17 cellular contexts compared by ENCODE assay signal in genomic region chr16:24049113-24049512, GRCh38.
DNase-seq lines count a peak whose midpoint lies in the region; ATAC-seq, FAIRE-seq and TF ChIP-seq lines count a peak whose summit lies in the region.
"Had no signal": no experiment of that assay in that cellular context is flagged by ENCODE, and none has a peak within 500 bp of the region (broad histone marks: within the 10 kb centered on the region; RNA-seq: fewer than 3 reads in every experiment).

No MANE protein-coding gene starts in this region.

- no peak overlapping the region for H3K9ac ChIP-seq in H1 (replicated peaks in 1 of 4; ENCODE audit: extremely low read depth in 1 of 4, low read depth in 3 of 4, low read length in 3 of 4)

- 88% methylated on average over 5 of the region's 5 CpGs; no CpG with 5 or more reads in 1 of the 2 experiments for WGBS in H1 (ENCODE audit: extremely low coverage in 1 of 2, insufficient coverage in 1 of 2, insufficient read length in 1 of 2, insufficient replicate concordance in 2 of 2, low coverage in 1 of 2, low lambda C conversion rate in 2 of 2, missing lambda C conversion rate in 1 of 2), 2 experiments

- CTCF ChIA-PET in CD4-positive, alpha-beta memory T cell (lab: Charles Lee; ENCODE audit: partially characterized antibody), result no interaction called here
- CTCF ChIA-PET in H1 (lab: Charles Lee; ENCODE audit: partially characterized antibody), result interaction anchor here (1.1 to 8.5 kb wide), 5 partner anchors 22 to 456 kb away, joined by 3 to 139 read pairs (median 14); no protein-coding TSS in a partner anchor

- intact Hi-C loops in CD4-positive, alpha-beta memory T cell (cut with micrococcal nuclease), result no loop called here

- no peak for TF ChIP-seq EP300 in H1 (IDR thresholded peaks at IDR 0.05; ENCODE audit: borderline replicate concordance in 1 of 2, low read depth in 2 of 2, low read length in 2 of 2)

- H3K4me1 Mint-ChIP-seq in CD4-positive, alpha-beta memory T cell, result peaks cover 7 to 49% (median 26%) of the 10 kb centered on the region in 4 donors
- peaks cover 49% of the 10 kb centered on the region for H3K4me1 Mint-ChIP-seq in stimulated activated effector memory CD8-positive, alpha-beta T cell treated with anti-CD3 and anti-CD28 coated beads, Interleukin-12 subunit alpha, Interleukin-12 subunit beta, amount 100 ng/mL, for 72 hours

- TF ChIP-seq RAD21 in H1 (IDR thresholded peaks at IDR 0.05 in 1 of 2, conservative IDR thresholded peaks at IDR 0.05 in 1 of 2; ENCODE audit: low read depth in 2 of 2, low read length in 2 of 2), result no peak

- peak overlapping the region; percentile 57; the same call in 1 of the 2 replicates for H2AK5ac ChIP-seq in H1 (ENCODE audit: low read depth, low read length)

- no peaks in the 10 kb centered on the region for H3K27me3 Mint-ChIP-seq in CD4-positive, alpha-beta memory T cell

- no peak overlapping the region for H3K4ac ChIP-seq in H1 (replicated peaks; ENCODE audit: insufficient read length, low read depth, low read length)

- TF ChIP-seq CTCF in H1 (IDR thresholded peaks at IDR 0.05; ENCODE audit: control extremely low read depth in 1 of 3, insufficient read depth in 1 of 3, low read depth in 1 of 3, low read length in 3 of 3) (no peak), foreskin keratinocyte (conservative IDR thresholded peaks at IDR 0.05) (no peak)

- H3K9me3 Mint-ChIP-seq in CD4-positive, alpha-beta memory T cell, result no peaks in the 10 kb centered on the region
- H3K9me3 Mint-ChIP-seq in stimulated activated effector memory CD8-positive, alpha-beta T cell treated with anti-CD3 and anti-CD28 coated beads, Interleukin-12 subunit alpha, Interleukin-12 subunit beta, amount 100 ng/mL, for 72 hours, result no peaks in the 10 kb centered on the region
- H3K9me3 Mint-ChIP-seq: CD8-positive, alpha-beta T cell had no signal

- no peak overlapping the region for H2BK120ac ChIP-seq in H1 (replicated peaks; ENCODE audit: low read depth, low read length)

- no peak overlapping the region; the same call in 1 of the 2 replicates for H2BK12ac ChIP-seq in H1 (ENCODE audit: low read depth, low read length)

- TF ChIP-seq POLR2A in H1 (IDR thresholded peaks at IDR 0.05; ENCODE audit: control extremely low read depth in 1 of 2, low read depth in 2 of 2, low read length in 2 of 2), result no peak

- no peaks in the 10 kb centered on the region for H3K27me3 ChIP-seq in CD4-positive, alpha-beta memory T cell (ENCODE audit: insufficient read depth, low read length)
- H3K27me3 ChIP-seq in H1 (replicated peaks in 1 of 4; ENCODE audit: control insufficient read depth in 3 of 4, extremely low read depth in 1 of 4, insufficient read depth in 3 of 4, low read length in 3 of 4) (no peaks in the 10 kb centered on the region), foreskin keratinocyte (no peaks in the 10 kb centered on the region)
- H3K27me3 ChIP-seq: BE2C had no signal

- H4K20me1 ChIP-seq in H1 (replicated peaks in 1 of 2; ENCODE audit: control insufficient read depth in 1 of 2, insufficient read depth in 2 of 2, low read length in 2 of 2), result no peaks in the 10 kb centered on the region

- peak overlapping the region; percentile 50; the same call in 1 of the 2 replicates for H2BK15ac ChIP-seq in H1 (ENCODE audit: low read length)

- no peak overlapping the region for H3K4me3 ChIP-seq in CD4-positive, alpha-beta memory T cell (ENCODE audit: low read length in 2 of 2)
- H3K4me3 ChIP-seq in Jurkat, Clone E6-1 (ENCODE audit: low read length), result no peak overlapping the region
- H3K4me3 ChIP-seq in H1 (ENCODE audit: extremely low read depth in 1 of 4, insufficient read depth in 2 of 4, low read depth in 3 of 4, low read length in 4 of 4), result no peak overlapping the region

- H3K79me2 ChIP-seq in H1 (ENCODE audit: control insufficient read depth in 1 of 2, insufficient read depth in 2 of 2, low read length in 2 of 2), result no peaks in the 10 kb centered on the region

- H3K4me2 ChIP-seq in H1 (ENCODE audit: insufficient read depth in 1 of 2, low read depth in 2 of 2, low read length in 2 of 2), result no peak overlapping the region

- peak in 1 of 5 donors; percentile 28 for DNase-seq in CD4-positive, alpha-beta memory T cell
- peak; percentile 73 for DNase-seq in Jurkat, Clone E6-1 (ENCODE audit: low read depth, low spot score)
- DNase-seq in H1 (ENCODE audit: low read depth in 1 of 2, low spot score in 2 of 2) (no peak), NCI-H526 treated with DMSO at 0.1 percent for 48 hours (lab: John Stamatoyannopoulos, UW) (no peak), foreskin keratinocyte (no peak)
- no peak for DNase-seq in stimulated activated effector memory CD8-positive, alpha-beta T cell treated with anti-CD3 and anti-CD28 coated beads, Interleukin-12 subunit alpha, Interleukin-12 subunit beta, amount 100 ng/mL, for 72 hours (ENCODE audit: low spot score in 2 of 2)
- DNase-seq: BE2C, Caco-2, DMS53, GF-D8 had no signal

- H3K36me3 Mint-ChIP-seq in CD4-positive, alpha-beta memory T cell, result peaks cover 38 to 43% of the 10 kb centered on the region in 2 donors
- peaks cover 39% of the 10 kb centered on the region for H3K36me3 Mint-ChIP-seq in stimulated activated effector memory CD8-positive, alpha-beta T cell treated with anti-CD3 and anti-CD28 coated beads, Interleukin-12 subunit alpha, Interleukin-12 subunit beta, amount 100 ng/mL, for 72 hours

- H3K27ac Mint-ChIP-seq in CD4-positive, alpha-beta memory T cell, result peak overlapping the region in 6 of 7 donors; percentile 4 to 77 (median 60)
- H3K27ac Mint-ChIP-seq in stimulated activated effector memory CD8-positive, alpha-beta T cell treated with anti-CD3 and anti-CD28 coated beads, Interleukin-12 subunit alpha, Interleukin-12 subunit beta, amount 100 ng/mL, for 72 hours, result peak overlapping the region; percentile 66
- H3K27ac Mint-ChIP-seq: CD8-positive, alpha-beta T cell had no signal

- H3K79me1 ChIP-seq in H1 (ENCODE audit: low read depth, low read length), result no peaks in the 10 kb centered on the region

- H3K4me3 Mint-ChIP-seq in CD4-positive, alpha-beta memory T cell, result peak overlapping the region in 3 of 8 donors; percentile 26 to 55 (median 37)
- H3K4me3 Mint-ChIP-seq in stimulated activated effector memory CD8-positive, alpha-beta T cell treated with anti-CD3 and anti-CD28 coated beads, Interleukin-12 subunit alpha, Interleukin-12 subunit beta, amount 100 ng/mL, for 72 hours, result no peak overlapping the region
- H3K4me3 Mint-ChIP-seq: CD8-positive, alpha-beta T cell had no signal

- peaks cover 8% of the 10 kb centered on the region for H3K4me1 ChIP-seq in CD4-positive, alpha-beta memory T cell (ENCODE audit: insufficient read depth, low read length)
- H3K4me1 ChIP-seq in H1 (replicated peaks in 1 of 4; ENCODE audit: control insufficient read depth in 3 of 4, insufficient read depth in 4 of 4, low read length in 3 of 4) (peaks cover 5 to 23% (median 10%) of the 10 kb centered on the region in 4 experiments), foreskin keratinocyte (no peaks in the 10 kb centered on the region)
- H3K4me1 ChIP-seq: BE2C, Caco-2 had no signal

- H3K56ac ChIP-seq in H1 (replicated peaks; ENCODE audit: insufficient read length, low read depth, low read length), result no peak overlapping the region

- no peak overlapping the region for H3K14ac ChIP-seq in H1 (ENCODE audit: insufficient read length)

- no peak overlapping the region for H4K5ac ChIP-seq in H1 (ENCODE audit: insufficient read length, low read depth, low read length)

- H3K23ac ChIP-seq in H1 (ENCODE audit: insufficient read length), result no peak overlapping the region

- peaks cover 2% of the 10 kb centered on the region; the same call in 1 of the 2 replicates for H3K23me2 ChIP-seq in H1 (ENCODE audit: low read depth, low read length)

- H3K36me3 ChIP-seq in CD4-positive, alpha-beta memory T cell (ENCODE audit: insufficient read depth, low read length), result peaks cover 10% of the 10 kb centered on the region
- H3K36me3 ChIP-seq in H1 (ENCODE audit: control insufficient read depth in 2 of 4, insufficient read depth in 4 of 4, low read length in 3 of 4), result no peaks in the 10 kb centered on the region
- H3K36me3 ChIP-seq: BE2C had no signal

- no peak for FAIRE-seq in H1 (lab: Jason Lieb, UNC)
- FAIRE-seq: A204.1, H54 had no signal

- H2AFZ ChIP-seq in H1 (ENCODE audit: low read length), result no peak overlapping the region

- no peak overlapping the region for H4K8ac ChIP-seq in H1 (ENCODE audit: extremely low read depth, insufficient read depth, low read length)

- H3K27ac ChIP-seq in CD4-positive, alpha-beta memory T cell (ENCODE audit: low read depth, low read length), result no peak overlapping the region
- H3K27ac ChIP-seq in H1 (ENCODE audit: low read depth, low read length) (no peak overlapping the region), foreskin keratinocyte (no peak overlapping the region)
- H3K27ac ChIP-seq: C4-2B, HL-60 had no signal

- H4K91ac ChIP-seq in H1 (replicated peaks; ENCODE audit: insufficient read length, low read length), result no peak overlapping the region

- no peak overlapping the region for H2BK5ac ChIP-seq in H1 (ENCODE audit: low read depth, low read length)

- no peak overlapping the region for H2BK20ac ChIP-seq in H1 (ENCODE audit: low read length)

- POLR2A ChIA-PET in CD4-positive, alpha-beta memory T cell (lab: Charles Lee; ENCODE audit: partially characterized antibody), result no interaction called here
- POLR2A ChIA-PET in H1 (lab: Charles Lee; ENCODE audit: partially characterized antibody), result no interaction called here

- no peak overlapping the region for H3K18ac ChIP-seq in H1 (ENCODE audit: extremely low read depth, low read length)

- ATAC-seq in stimulated activated effector memory CD8-positive, alpha-beta T cell treated with anti-CD3 and anti-CD28 coated beads, Interleukin-12 subunit alpha, Interleukin-12 subunit beta, amount 100 ng/mL, for 72 hours, result no peak
- ATAC-seq in foreskin keratinocyte, result no peak
- no peak for ATAC-seq in HG03159 (IDR thresholded peaks at IDR 0.05; ENCODE audit: unreplicated experiment)
- ATAC-seq: CD8-positive, alpha-beta T cell; HCT116 had no signal

- no peaks in the 10 kb centered on the region for H3K9me3 ChIP-seq in CD4-positive, alpha-beta memory T cell (ENCODE audit: control insufficient read depth in 1 of 2, low read length in 2 of 2)
- H3K9me3 ChIP-seq in H1 (ENCODE audit: insufficient read depth in 2 of 2, low read depth in 1 of 2, low read length in 1 of 2), result no peaks in the 10 kb centered on the region
- H3K9me3 ChIP-seq: BE2C, Caco-2 had no signal

TF ChIP-seq in H1, 55 proteins besides CTCF, POLR2A, EP300 and RAD21:
- TF ChIP-seq POLR2AphosphoS5 (IDR thresholded peaks at IDR 0.05; ENCODE audit: low read depth, low read length), result no peak
- no peak for TF ChIP-seq MAFK (IDR thresholded peaks at IDR 0.05; ENCODE audit: low read depth, low read length)
